Comparison of ENCODE assay signal across 8 cellular contexts in the genomic region with DNA sequence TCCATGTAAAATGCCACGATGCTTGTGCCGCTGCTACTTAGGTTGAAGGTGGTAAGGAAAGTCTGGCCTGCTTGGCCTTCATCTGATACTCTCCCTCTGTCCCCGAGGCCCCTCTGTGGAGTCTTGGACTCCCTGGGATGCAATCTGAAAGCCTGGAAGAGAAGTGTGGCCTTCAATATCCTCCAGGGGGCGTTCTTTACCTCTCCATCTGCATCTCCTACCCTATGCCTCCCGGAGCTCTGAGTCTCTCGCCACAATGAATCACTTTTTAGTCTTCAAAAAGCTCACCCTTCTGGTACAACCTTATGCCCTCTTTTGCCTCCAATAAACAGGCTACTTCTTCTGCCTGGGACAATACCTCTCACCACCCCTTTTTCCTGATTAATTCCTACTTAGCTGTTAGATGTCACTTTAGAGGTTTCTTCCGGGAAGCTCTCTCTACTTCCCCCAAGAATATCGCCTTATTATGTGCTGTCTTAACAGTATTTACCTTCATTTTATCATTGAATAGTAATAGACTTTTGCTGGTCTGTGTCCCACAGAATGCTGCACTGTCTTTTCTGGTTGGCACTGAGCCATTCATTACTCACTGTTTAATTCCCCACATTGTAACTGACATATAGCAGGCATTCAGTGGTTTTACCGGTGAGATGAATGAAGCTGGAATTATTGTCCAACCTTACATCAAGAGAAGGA. TPM values are rescaled to one million over a fixed set of nuclear protein-coding genes. Genes with fewer than 3 reads are reported as not detected.
A peak's percentile ranks its signal among the peaks of the same experiment; 100 is the strongest.
DNase-seq lines count a peak whose midpoint lies in the region; ATAC-seq and TF ChIP-seq lines count a peak whose summit lies in the region.

No MANE protein-coding gene starts in this region.

- peak overlapping the region; percentile 42 for H3K4me3 ChIP-seq in BE2C (ENCODE audit: low read depth, low read length)

- H3K9me3 ChIP-seq in BE2C, result no peaks in the 10 kb centered on the region

- ATAC-seq in left cardiac atrium (peak; percentile 68 to 88), GM18870 (IDR thresholded peaks at IDR 0.05; ENCODE audit: unreplicated experiment) (no peak)

- intact Hi-C loops in left cardiac atrium (cut with DNase I), result loop anchor here (5.0 kb wide), 2 partner anchors 228 to 638 kb away; no protein-coding TSS in a partner anchor

- H3K27me3 ChIP-seq in BE2C, result no peaks in the 10 kb centered on the region

- no peaks in the 10 kb centered on the region for H3K36me3 ChIP-seq in BE2C

- peak; percentile 91 for TF ChIP-seq CTCF in BE2C (IDR thresholded peaks at IDR 0.05; ENCODE audit: low read depth, low read length)

- H3K4me1 ChIP-seq in BE2C, result no peaks in the 10 kb centered on the region

- DNase-seq in BE2C (peak; percentile 65), GM19240 (ENCODE audit: insufficient read length, low spot score) (peak; percentile 29), M059J (ENCODE audit: low read depth) (peak; percentile 94), SK-N-DZ (ENCODE audit: low spot score) (peak; percentile 64), amniotic epithelial cell (ENCODE audit: low read depth) (peak; percentile 62), left cardiac atrium (no peak), retina (peak; percentile 79)

RNA-seq across cellular contexts. Expression of gene ATG5, which starts 13.9 kb away (rescaled TPM):
- 21.7 TPM for polyA plus RNA-seq in BE2C (2012; ENCODE audit: insufficient read depth, insufficient read length, low read depth)
- 79.6 and 110 TPM in 2 replicates for total RNA-seq in M059J (2014; rRNA removed; shearing (Covaris generic))
- 28.9 and 36.1 TPM in 2 replicates for polyA plus RNA-seq in SK-N-DZ (2014; cell fraction: cytosol; rRNA removed)
- polyA plus RNA-seq in SK-N-DZ (2014; cell fraction: nucleus; rRNA removed), result 16.6 and 28.7 TPM in 2 replicates
- 10 to 100 TPM; 17.0 to 20.2 TPM for total RNA-seq in left cardiac atrium

RNA-seq across cellular contexts. Expression of gene CRYBG1, which starts 21.0 kb away (rescaled TPM):
- 0.15 TPM for polyA plus RNA-seq in BE2C (2012; ENCODE audit: insufficient read depth, insufficient read length, low read depth)
- total RNA-seq in M059J (2014; rRNA removed; shearing (Covaris generic)), result 18.9 and 23.7 TPM in 2 replicates
- polyA plus RNA-seq in SK-N-DZ (2014; cell fraction: cytosol; rRNA removed), result not detected in 2 replicates
- not detected in 2 replicates for polyA plus RNA-seq in SK-N-DZ (2014; cell fraction: nucleus; rRNA removed)
- 1 to 10 TPM; 3.5 to 5.6 TPM for total RNA-seq in left cardiac atrium
